In the genomic region with DNA sequence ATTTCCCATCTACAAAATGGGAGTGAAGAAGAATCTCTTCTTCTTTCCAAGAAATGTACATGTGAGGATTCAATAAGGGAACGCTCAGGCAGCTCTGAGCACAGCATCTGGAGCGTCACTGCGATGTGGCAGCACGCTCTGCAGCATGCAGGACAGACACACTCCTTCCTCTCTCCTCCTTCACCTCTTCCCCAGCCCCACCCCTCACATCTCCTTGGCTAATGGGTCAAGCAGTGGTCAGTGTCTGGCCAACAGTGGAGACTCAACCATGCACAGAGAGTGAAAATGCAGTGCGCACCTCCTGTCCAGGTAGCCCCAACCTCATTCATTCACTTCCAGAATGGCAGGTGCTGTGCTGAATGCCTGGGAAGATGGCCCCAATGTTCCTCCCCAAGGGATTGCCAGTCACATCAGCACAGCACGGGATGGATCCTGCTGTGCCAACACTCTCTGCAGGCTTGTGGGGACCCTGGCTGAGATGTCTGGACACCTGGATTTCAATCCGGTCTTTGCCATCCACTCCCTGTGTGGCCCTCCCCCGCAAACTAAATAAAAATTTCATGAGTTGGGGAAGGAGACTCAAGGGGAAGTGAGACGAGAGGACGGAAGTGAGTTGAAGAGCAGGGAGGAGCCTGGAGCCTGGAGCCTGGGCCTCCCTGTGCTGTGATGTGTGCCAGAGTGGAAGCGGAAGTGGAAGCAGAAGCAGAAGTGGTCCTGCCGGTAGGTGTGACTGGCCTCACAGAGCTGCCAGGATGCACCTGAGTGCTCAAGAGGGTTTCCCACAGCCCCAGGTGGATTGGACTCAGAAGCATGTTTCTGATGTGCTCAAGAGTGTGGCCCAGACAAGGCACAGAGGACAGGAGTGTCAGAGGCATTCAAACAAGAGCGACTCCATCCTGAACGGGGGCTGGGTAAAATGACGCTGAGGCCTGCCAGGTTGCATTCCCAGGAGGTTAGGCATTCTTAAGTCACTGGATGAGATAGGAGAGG, we compare ENCODE assay signal across 8 cellular contexts.
DNase-seq lines count a peak whose midpoint lies in the region; ATAC-seq, FAIRE-seq and TF ChIP-seq lines count a peak whose summit lies in the region.

No MANE protein-coding gene starts in this region.

- H3K4me1 ChIP-seq in lung (ENCODE audit: control insufficient read depth in 2 of 2, insufficient read depth in 2 of 2, low read length in 2 of 2) (no peaks in the 10 kb centered on the region), PC-9 (replicated peaks; ENCODE audit: insufficient read depth) (no peaks in the 10 kb centered on the region)

- DNase-seq in GM18507 (ENCODE audit: extremely low spot score, insufficient read length, low read depth) (peak; percentile 67), RPMI8226 (peak; percentile 89), lung (ENCODE audit: low spot score) (peak; percentile 50), NCI-H2227 treated with DMSO at 0.1 percent for 48 hours (lab: John Stamatoyannopoulos, UW) (no peak), PC-9 (no peak)
- DNase-seq in activated T-cell treated with anti-CD3 and anti-CD28 coated beads, Interleukin-2, amount 50 U/mL, for 4 hours: no peak

- CTCF ChIA-PET in PC-9 (lab: Charles Lee): no interaction called here

- POLR2A ChIA-PET in PC-9 (lab: Charles Lee; ENCODE audit: unreplicated experiment): no interaction called here

- ATAC-seq in HG02763 (IDR thresholded peaks at IDR 0.05; ENCODE audit: unreplicated experiment): peak; percentile 56
- no peak for ATAC-seq in lung (ENCODE audit: insufficient read depth, low FRiP score)
- no peak for ATAC-seq in HG03565 (IDR thresholded peaks at IDR 0.05; ENCODE audit: unreplicated experiment)
- no peak for ATAC-seq in activated T-cell treated with anti-CD3 and anti-CD28 coated beads, Interleukin-2, amount 50 U/mL, for 4 hours

- H3K4me3 ChIP-seq in lung (no peak overlapping the region), PC-9 (no peak overlapping the region)

- intact Hi-C loops in PC-9 (cut with micrococcal nuclease; ENCODE audit: unreplicated experiment): no loop called here

- 60 to 67% methylated on average over 15 of the region's 15 CpGs for WGBS in lung, 2 donors

- H3K27ac ChIP-seq in lung (ENCODE audit: low read depth in 1 of 2, low read length in 1 of 2) (no peak overlapping the region), PC-9 (no peak overlapping the region)

- FAIRE-seq in GM18507 (lab: Jason Lieb, UNC): peak; percentile 76

- H3K4me1 Mint-ChIP-seq in activated T-cell treated with anti-CD3 and anti-CD28 coated beads, Interleukin-2, amount 50 U/mL, for 4 hours (ENCODE audit: low read depth): peaks cover 9% of the 10 kb centered on the region

- no peaks in the 10 kb centered on the region for H3F3A ChIP-seq in PC-9 (ENCODE audit: insufficient read depth, low read depth)

- H2AFZ ChIP-seq in PC-9: no peak overlapping the region

- no TSS peak for BruUV-seq in PC-9 (replicated peaks; lab: Mats Ljungman, UMichigan)

- H3K79me2 ChIP-seq in PC-9 (ENCODE audit: low read depth): no peaks in the 10 kb centered on the region

- H3K9me3 Mint-ChIP-seq in activated T-cell treated with anti-CD3 and anti-CD28 coated beads, Interleukin-2, amount 50 U/mL, for 4 hours: no peaks in the 10 kb centered on the region

- no peaks in the 10 kb centered on the region for H3K36me3 Mint-ChIP-seq in activated T-cell treated with anti-CD3 and anti-CD28 coated beads, Interleukin-2, amount 50 U/mL, for 4 hours (ENCODE audit: insufficient read depth)

- TF ChIP-seq CTCF in lung (IDR thresholded peaks at IDR 0.05; ENCODE audit: control extremely low read depth, extremely low read depth): no peak
- TF ChIP-seq CTCF in PC-9 (conservative IDR thresholded peaks at IDR 0.05): no peak

- no peaks in the 10 kb centered on the region for H4K20me1 ChIP-seq in PC-9 (ENCODE audit: insufficient read depth)

- H3K36me3 ChIP-seq in lung (ENCODE audit: control insufficient read depth in 2 of 2, insufficient read depth in 2 of 2, low read length in 2 of 2) (no peaks in the 10 kb centered on the region), PC-9 (ENCODE audit: low read depth) (no peaks in the 10 kb centered on the region)

- peaks cover 33% of the 10 kb centered on the region for H3K27me3 Mint-ChIP-seq in activated T-cell treated with anti-CD3 and anti-CD28 coated beads, Interleukin-2, amount 50 U/mL, for 4 hours (ENCODE audit: low read depth)

- no peak overlapping the region for H3K4me3 Mint-ChIP-seq in activated T-cell treated with anti-CD3 and anti-CD28 coated beads, Interleukin-2, amount 50 U/mL, for 4 hours

- H3K27me3 ChIP-seq in lung (ENCODE audit: control insufficient read depth, insufficient read depth) (no peaks in the 10 kb centered on the region), PC-9 (ENCODE audit: insufficient read depth, low read depth) (no peaks in the 10 kb centered on the region)

- no peaks in the 10 kb centered on the region for H3K9me2 ChIP-seq in PC-9 (ENCODE audit: insufficient read depth)

- no peak overlapping the region for H3K4me2 ChIP-seq in PC-9

- H3K9me3 ChIP-seq in lung (ENCODE audit: control insufficient read depth in 2 of 2, insufficient read depth in 1 of 2, low read length in 1 of 2) (no peaks in the 10 kb centered on the region), PC-9 (ENCODE audit: insufficient read depth, low read depth) (no peaks in the 10 kb centered on the region)

Comparison
In these comparisons a context has a peak if more than half of its experiments do, and no peak if none do; other contexts are left out.
1. DNase-seq: peak in GM18507 (single experiment), RPMI8226 (single experiment) and lung (single experiment); none in activated T-cell treated with anti-CD3 and anti-CD28 coated beads, Interleukin-2, amount 50 U/mL, for 4 hours (single experiment), NCI-H2227 treated with DMSO at 0.1 percent for 48 hours (single experiment) and PC-9 (0 of 2).